Comparison of ENCODE assay signal across 20 cellular contexts in the genomic region with DNA sequence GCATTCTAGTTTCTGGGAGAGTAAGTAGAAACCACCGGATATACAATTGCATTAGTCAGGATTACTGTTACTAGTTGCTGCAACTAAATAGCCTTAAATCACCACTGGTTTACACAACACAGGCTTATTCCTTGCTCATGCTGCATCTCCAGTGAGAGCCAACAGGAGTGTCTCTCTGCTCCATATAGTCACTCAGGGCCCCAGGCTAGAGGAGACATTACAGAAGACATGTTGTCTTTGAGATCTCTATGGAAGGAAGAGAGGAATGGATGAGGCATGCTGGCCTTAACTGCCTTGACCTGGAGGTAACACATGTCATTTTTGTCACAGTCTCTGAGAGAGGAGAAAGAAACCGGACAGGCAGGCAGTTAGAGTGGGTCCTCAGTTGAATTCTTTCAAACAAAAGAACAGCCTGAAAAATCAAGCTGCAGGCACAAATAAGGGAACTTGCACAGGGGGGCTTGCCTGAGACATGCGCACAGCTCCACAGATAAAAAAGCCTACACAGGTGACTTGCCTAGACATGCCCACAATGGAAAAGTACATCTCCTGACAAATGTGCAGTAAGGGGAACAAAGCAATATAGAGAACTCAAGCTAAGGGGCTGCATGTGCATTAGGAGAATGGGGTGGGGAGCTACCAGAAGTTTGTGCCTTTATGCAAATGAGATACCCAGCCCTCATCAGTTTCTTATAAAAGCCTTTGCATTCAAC.
A peak's percentile ranks its signal among the peaks of the same experiment; 100 is the strongest.
DNase-seq lines count a peak whose midpoint lies in the region; ATAC-seq, FAIRE-seq and TF ChIP-seq lines count a peak whose summit lies in the region.
"Had no signal": no experiment of that assay in that cellular context is flagged by ENCODE, and none has a peak within 500 bp of the region (broad histone marks: within the 10 kb centered on the region; RNA-seq: fewer than 3 reads in every experiment).

No MANE protein-coding gene starts in this region.

- intact Hi-C loops in IMR-90 (cut with micrococcal nuclease): no loop called here

- H3K9me3 ChIP-seq in IMR-90 (ENCODE audit: control insufficient read depth, insufficient read depth, low read length) (peaks cover 4% of the 10 kb centered on the region; the same call in 1 of the 2 replicates), mesenchymal stem cell (ENCODE audit: control insufficient read depth, low read length) (peaks cover 10% of the 10 kb centered on the region)

- H3K4me3 ChIP-seq in IMR-90 (ENCODE audit: insufficient read depth, low read depth, low read length): no peak overlapping the region
- H3K4me3 ChIP-seq in bronchial epithelial cell (ENCODE audit: low read depth, low read length): no peak overlapping the region
- H3K4me3 ChIP-seq in mesenchymal stem cell (ENCODE audit: insufficient read depth in 1 of 2, low read depth in 1 of 2, low read length in 2 of 2): no peak overlapping the region

- no peak overlapping the region for H3K14ac ChIP-seq in IMR-90 (replicated peaks; ENCODE audit: low read depth, low read length)
- no peak overlapping the region for H3K14ac ChIP-seq in mesenchymal stem cell (ENCODE audit: low read length in 2 of 2)

- ATAC-seq in IMR-90 (ENCODE audit: low read depth): no peak
- ATAC-seq: CD8-positive, alpha-beta T cell had no signal

- no peak overlapping the region for H2AK5ac ChIP-seq in IMR-90 (ENCODE audit: low read depth, low read length)
- H2AK5ac ChIP-seq in mesenchymal stem cell (ENCODE audit: low read length, severe bottlenecking): no peak overlapping the region

- 100% methylated on average over 1 of the region's 3 CpGs; no CpG with 5 or more reads in 1 of the 2 experiments for WGBS in IMR-90 (ENCODE audit: extremely low coverage in 2 of 2, insufficient read length in 1 of 2), 2 experiments
- 89% methylated on average over 1 of the region's 3 CpGs for WGBS in mesenchymal stem cell

- POLR2A ChIA-PET in IMR-90 (lab: Charles Lee; ENCODE audit: unreplicated experiment): no interaction called here

- H3K4me2 ChIP-seq in IMR-90 (ENCODE audit: low read depth, low read length) (no peak overlapping the region), mesenchymal stem cell (ENCODE audit: low read length, poor library complexity, severe bottlenecking) (no peak overlapping the region)

- H3K9ac ChIP-seq in IMR-90 (ENCODE audit: low read depth, low read length) (no peak overlapping the region), mesenchymal stem cell (ENCODE audit: low read length) (no peak overlapping the region)

- no peak overlapping the region for H4K91ac ChIP-seq in IMR-90 (ENCODE audit: insufficient read depth, low read depth, low read length)
- no peak overlapping the region for H4K91ac ChIP-seq in mesenchymal stem cell (ENCODE audit: low read length)

- H2BK120ac ChIP-seq in IMR-90 (ENCODE audit: low read depth, low read length): no peak overlapping the region
- no peak overlapping the region for H2BK120ac ChIP-seq in mesenchymal stem cell (ENCODE audit: low read depth, low read length)

- FAIRE-seq in bronchial epithelial cell (lab: Jason Lieb, UNC): peak; percentile 32
- FAIRE-seq: D721Med, HTR-8/SVneo had no signal

- H3K9me1 ChIP-seq in IMR-90 (ENCODE audit: insufficient read depth, low read length): no peaks in the 10 kb centered on the region

- H3K36me3 Mint-ChIP-seq in progenitor cell of endocrine pancreas (ENCODE audit: insufficient read depth): peaks cover 11% of the 10 kb centered on the region
- peaks cover 11% of the 10 kb centered on the region for H3K36me3 Mint-ChIP-seq in activated naive CD4-positive, alpha-beta T cell treated with anti-CD3 and anti-CD28 coated beads, Interleukin-2, amount 10 ng/mL, durations not matched to agents 7 days and 5 days

- H2BK15ac ChIP-seq in IMR-90 (ENCODE audit: low read depth, low read length) (no peak overlapping the region), mesenchymal stem cell (ENCODE audit: low read depth, poor library complexity, severe bottlenecking) (no peak overlapping the region)

- H4K5ac ChIP-seq in IMR-90 (ENCODE audit: low read depth, low read length): no peak overlapping the region

- no peak for TF ChIP-seq RAD21 in IMR-90 (IDR thresholded peaks at IDR 0.05; ENCODE audit: low read length)

- H2AFZ ChIP-seq in IMR-90 (replicated peaks; ENCODE audit: low read length, poor library complexity): no peak overlapping the region
- H2AFZ ChIP-seq in mesenchymal stem cell (ENCODE audit: low read depth, low read length): no peak overlapping the region

- H2BK20ac ChIP-seq in IMR-90 (ENCODE audit: low read depth, low read length): no peak overlapping the region

- peak overlapping the region; percentile 46 for H3K27ac Mint-ChIP-seq in progenitor cell of endocrine pancreas
- H3K27ac Mint-ChIP-seq in activated naive CD4-positive, alpha-beta T cell treated with anti-CD3 and anti-CD28 coated beads, Interleukin-2, amount 10 ng/mL, durations not matched to agents 7 days and 5 days: no peak overlapping the region
- H3K27ac Mint-ChIP-seq: CD8-positive, alpha-beta T cell had no signal

- H3K23ac ChIP-seq in IMR-90 (ENCODE audit: low read depth, low read length): no peak overlapping the region
- H3K23ac ChIP-seq in mesenchymal stem cell (ENCODE audit: low read length in 2 of 2): no peak overlapping the region

- no TSS peak for BruUV-seq in IMR-90 (replicated peaks; lab: Mats Ljungman, UMichigan)

- H4K8ac ChIP-seq in IMR-90 (ENCODE audit: low read depth in 2 of 2, low read length in 2 of 2): peak overlapping the region in 1 of 2 experiments; percentile 5; a peak in 1 of 4 replicates
- H4K8ac ChIP-seq in mesenchymal stem cell (ENCODE audit: low read length): no peak overlapping the region

- H3K18ac ChIP-seq in IMR-90 (ENCODE audit: low read depth, low read length) (no peak overlapping the region), mesenchymal stem cell (ENCODE audit: low read depth in 1 of 2, low read length in 2 of 2) (no peak overlapping the region)

- H3K27me3 Mint-ChIP-seq in progenitor cell of endocrine pancreas: no peaks in the 10 kb centered on the region
- H3K27me3 Mint-ChIP-seq in activated naive CD4-positive, alpha-beta T cell treated with anti-CD3 and anti-CD28 coated beads, Interleukin-2, amount 10 ng/mL, durations not matched to agents 7 days and 5 days: no peaks in the 10 kb centered on the region

- H4K20me1 ChIP-seq in IMR-90 (ENCODE audit: insufficient read depth, low read length): no peaks in the 10 kb centered on the region

- H2BK5ac ChIP-seq in IMR-90 (ENCODE audit: low read depth, low read length, poor library complexity, severe bottlenecking) (no peak overlapping the region), mesenchymal stem cell (ENCODE audit: low read depth, low read length, poor library complexity, severe bottlenecking) (no peak overlapping the region)

- H3K4me3 Mint-ChIP-seq in progenitor cell of endocrine pancreas (ENCODE audit: low read depth): no peak overlapping the region
- H3K4me3 Mint-ChIP-seq in activated naive CD4-positive, alpha-beta T cell treated with anti-CD3 and anti-CD28 coated beads, Interleukin-2, amount 10 ng/mL, durations not matched to agents 7 days and 5 days: no peak overlapping the region
- H3K4me3 Mint-ChIP-seq: CD8-positive, alpha-beta T cell had no signal

- no peaks in the 10 kb centered on the region for H3K4me1 ChIP-seq in IMR-90 (ENCODE audit: control insufficient read depth, insufficient read depth, low read length)
- no peaks in the 10 kb centered on the region for H3K4me1 ChIP-seq in mesenchymal stem cell (ENCODE audit: control insufficient read depth, insufficient read depth, low read depth, low read length)

- 0 out of 2 replicates have a peak overlapping the region, but pooled peaks have one; percentile 6 for H3K56ac ChIP-seq in IMR-90 (ENCODE audit: extremely low read depth, insufficient read depth, low read length)

- no peaks in the 10 kb centered on the region for H3K9me3 Mint-ChIP-seq in progenitor cell of endocrine pancreas (ENCODE audit: low read depth)
- H3K9me3 Mint-ChIP-seq in activated naive CD4-positive, alpha-beta T cell treated with anti-CD3 and anti-CD28 coated beads, Interleukin-2, amount 10 ng/mL, durations not matched to agents 7 days and 5 days: peaks cover 10% of the 10 kb centered on the region
- H3K9me3 Mint-ChIP-seq: CD8-positive, alpha-beta T cell had no signal

- no peaks in the 10 kb centered on the region for H3K4me1 Mint-ChIP-seq in progenitor cell of endocrine pancreas (ENCODE audit: low read depth)
- peaks cover 2% of the 10 kb centered on the region for H3K4me1 Mint-ChIP-seq in activated naive CD4-positive, alpha-beta T cell treated with anti-CD3 and anti-CD28 coated beads, Interleukin-2, amount 10 ng/mL, durations not matched to agents 7 days and 5 days

- no peak overlapping the region for H3K4ac ChIP-seq in IMR-90 (ENCODE audit: low read depth, low read length)
- H3K4ac ChIP-seq in mesenchymal stem cell (ENCODE audit: low read depth in 1 of 2, low read length in 2 of 2): no peak overlapping the region

- H3K79me1 ChIP-seq in IMR-90 (ENCODE audit: low read depth in 1 of 2, low read length in 2 of 2) (no peaks in the 10 kb centered on the region), mesenchymal stem cell (replicated peaks; ENCODE audit: low read length, poor library complexity, severe bottlenecking) (no peaks in the 10 kb centered on the region)

- dilution Hi-C loops in IMR-90 (cut with HindIII; ENCODE audit: low sequenced_read_pairs, unreplicated experiment): no loop called here

- DNase-seq in NCI-H146 (lab: John Stamatoyannopoulos, UW) (peak; percentile 3), NCI-H146 treated with DMSO at 0.1 percent for 48 hours (lab: John Stamatoyannopoulos, UW; ENCODE audit: unreplicated experiment) (no peak), IMR-90 (no peak), bronchial epithelial cell (ENCODE audit: low read depth) (peak; percentile 47), progenitor cell of endocrine pancreas (ENCODE audit: low spot score, unreplicated experiment) (no peak), mesenchymal stem cell (no peak)
- no peak for DNase-seq in stimulated activated CD4-positive, alpha-beta T cell treated with anti-CD3 and anti-CD28 coated beads, Interleukin-2, amount 100 ng/mL, for 48 hours
- no peak for DNase-seq in activated naive CD4-positive, alpha-beta T cell treated with anti-CD3 and anti-CD28 coated beads, Interleukin-2, amount 10 ng/mL, durations not matched to agents 7 days and 5 days
- DNase-seq: CD8-positive, alpha-beta T cell; HCEC 1CT; NCI-H1436; NCI-H2081; NCI-H226; NCI-H526; OCI-M1; RPMI8226; SIG-M5 had no signal

- no peak overlapping the region for H2AK9ac ChIP-seq in IMR-90 (replicated peaks; ENCODE audit: low read depth, low read length, poor library complexity)

- no peak for TF ChIP-seq POLR2A in IMR-90 (IDR thresholded peaks at IDR 0.05; ENCODE audit: low read depth, low read length)

- in situ Hi-C loops in IMR-90 (cut with MboI; ENCODE audit: low sequenced_read_pairs): no loop called here

- no peak overlapping the region for H2BK12ac ChIP-seq in mesenchymal stem cell (ENCODE audit: low read length in 2 of 2)

- no peak for TF ChIP-seq CTCF in IMR-90 (conservative IDR thresholded peaks at IDR 0.05; ENCODE audit: low read depth, low read length)
- TF ChIP-seq CTCF in bronchial epithelial cell (IDR thresholded peaks at IDR 0.05; ENCODE audit: insufficient read depth, low read length, severe bottlenecking): no peak
- no peak for TF ChIP-seq CTCF in progenitor cell of endocrine pancreas (IDR thresholded peaks at IDR 0.05; ENCODE audit: unreplicated experiment)

- H3K27me3 ChIP-seq in IMR-90 (ENCODE audit: control insufficient read depth, insufficient read depth, low read length) (no peaks in the 10 kb centered on the region), bronchial epithelial cell (ENCODE audit: control insufficient read depth, insufficient read depth, low read length) (no peaks in the 10 kb centered on the region), mesenchymal stem cell (ENCODE audit: control insufficient read depth in 1 of 2, insufficient read depth in 1 of 2, low read length in 2 of 2) (no peaks in the 10 kb centered on the region)

- CTCF ChIA-PET in IMR-90 (lab: Yijun Ruan, JAX): no interaction called here
- CTCF ChIA-PET in activated naive CD4-positive, alpha-beta T cell treated with anti-CD3 and anti-CD28 coated beads, Interleukin-2, amount 10 ng/mL, durations not matched to agents 7 days and 5 days (lab: Charles Lee): no interaction called here

- H3K36me3 ChIP-seq in IMR-90 (ENCODE audit: control insufficient read depth, insufficient read depth, low read length) (peaks cover 1% of the 10 kb centered on the region; the same call in 1 of the 2 replicates), bronchial epithelial cell (ENCODE audit: control insufficient read depth, insufficient read depth, low read length) (peaks cover 6% of the 10 kb centered on the region), mesenchymal stem cell (ENCODE audit: control insufficient read depth in 1 of 2, insufficient read depth in 2 of 2, low read depth in 1 of 2, low read length in 2 of 2) (peaks cover 4 to 10% of the 10 kb centered on the region in 2 experiments)

- H3K27ac ChIP-seq in IMR-90 (ENCODE audit: insufficient read depth, low read length) (no peak overlapping the region), mesenchymal stem cell (ENCODE audit: low read length, poor library complexity, severe bottlenecking) (no peak overlapping the region)
- H3K27ac ChIP-seq: 22Rv1 had no signal

Comparison
In these comparisons a context has a peak if more than half of its experiments do, and no peak if none do; other contexts are left out.
1. DNase-seq: peak in NCI-H146 (single experiment) and bronchial epithelial cell (single experiment); none in NCI-H146 treated with DMSO at 0.1 percent for 48 hours (single experiment), IMR-90 (single experiment), progenitor cell of endocrine pancreas (single experiment), stimulated activated CD4-positive, alpha-beta T cell treated with anti-CD3 and anti-CD28 coated beads, Interleukin-2, amount 100 ng/mL, for 48 hours (0 of 2), activated naive CD4-positive, alpha-beta T cell treated with anti-CD3 and anti-CD28 coated beads, Interleukin-2, amount 10 ng/mL, durations not matched to agents 7 days and 5 days (single experiment) and mesenchymal stem cell (single experiment).